8 cellular contexts compared by ENCODE assay signal in the genomic region with DNA sequence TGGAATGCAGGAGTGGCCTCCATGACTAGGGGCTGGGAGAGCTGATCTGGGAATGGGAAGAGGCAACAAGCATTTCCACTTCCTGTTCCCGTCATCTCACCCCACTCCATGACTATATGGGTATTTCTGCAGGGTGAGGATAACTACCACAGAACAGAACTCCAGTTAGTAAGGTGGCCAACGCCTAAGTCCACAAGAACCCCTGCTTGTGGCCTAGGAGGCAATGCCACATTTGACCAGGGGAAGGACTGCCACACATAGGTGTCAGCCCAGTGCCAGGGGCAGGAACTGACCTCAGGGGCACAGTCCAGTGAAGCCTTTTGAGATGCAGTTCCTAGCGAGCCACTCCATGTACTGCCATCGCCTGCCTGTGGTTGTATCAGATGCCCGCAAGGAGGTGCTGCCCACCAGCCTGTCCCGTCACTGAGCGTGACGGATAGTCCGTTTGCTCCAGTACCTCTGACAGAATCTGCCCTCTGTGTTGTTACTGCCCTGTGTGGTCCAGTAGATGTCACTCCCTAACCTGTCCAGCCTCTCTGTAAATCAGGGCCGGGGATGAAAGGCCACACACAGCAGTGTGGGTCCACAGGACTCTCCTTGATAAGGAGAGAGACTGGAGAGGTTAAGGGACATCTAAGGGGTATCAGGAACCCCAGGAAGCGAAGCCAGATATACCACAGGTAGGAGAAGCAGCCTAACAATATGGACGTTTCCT. TPM values are rescaled to one million over a fixed set of nuclear protein-coding genes. Genes with fewer than 3 reads are reported as not detected.
DNase-seq lines count a peak whose midpoint lies in the region; ATAC-seq and TF ChIP-seq lines count a peak whose summit lies in the region.

No MANE protein-coding gene starts in this region.

- intact Hi-C loops in heart right ventricle (cut with DNase I), result loop anchor here in 7 of 10 donors (2.0 to 10.0 kb wide), 9 partner anchors 49 to 262 kb away; a partner anchor contains a TSS

- H2AFZ ChIP-seq in OCI-LY3 (ENCODE audit: low read depth, low read length), result peak overlapping the region; percentile 94

- peak overlapping the region; percentile 69 for H3K4me3 ChIP-seq in OCI-LY3 (ENCODE audit: low read length)
- no peak overlapping the region for H3K4me3 ChIP-seq in heart right ventricle

- H3K4me2 ChIP-seq in OCI-LY3 (ENCODE audit: low read length), result peak overlapping the region; percentile 86

- peaks cover 27% of the 10 kb centered on the region for H3K4me1 ChIP-seq in OCI-LY3 (ENCODE audit: low read length)
- peaks cover 2 to 24% (median 13%) of the 10 kb centered on the region in 9 donors for H3K4me1 ChIP-seq in heart right ventricle

- H3K27me3 ChIP-seq in OCI-LY3 (ENCODE audit: low read depth, low read length), result peaks cover 13% of the 10 kb centered on the region
- H3K27me3 ChIP-seq in heart right ventricle, result no peaks in the 10 kb centered on the region

- peak; percentile 66 for DNase-seq in COLO668 (lab: John Stamatoyannopoulos, UW; ENCODE audit: unreplicated experiment)
- peak; percentile 35 for DNase-seq in activated naive CD4-positive, alpha-beta T cell treated with anti-CD3 and anti-CD28 coated beads, Interleukin-2, amount 50 U/mL, for 16 hours
- peak; percentile 38 to 50 for DNase-seq in heart right ventricle
- DNase-seq in retina, result peak; percentile 74
- DNase-seq in NCI-H1436 (lab: John Stamatoyannopoulos, UW), result no peak

- WGBS in heart right ventricle, 2 donors, result 31 to 32% methylated on average over 12 of the region's 12 CpGs

- peak; percentile 52 for ATAC-seq in HG02678 (IDR thresholded peaks at IDR 0.05; ENCODE audit: unreplicated experiment)
- ATAC-seq in heart right ventricle, result peak in 7 of 8 donors; percentile 30 to 78 (median 61)
- no peak for ATAC-seq in HG03095 (IDR thresholded peaks at IDR 0.05; ENCODE audit: unreplicated experiment)

- TF ChIP-seq CTCF in OCI-LY3 (IDR thresholded peaks at IDR 0.05; ENCODE audit: low read depth, low read length) (peak; percentile 87), heart right ventricle (IDR thresholded peaks at IDR 0.05) (peak; percentile 18 to 71 (median 56))

- H3K9ac ChIP-seq in OCI-LY3 (ENCODE audit: low read length), result peak overlapping the region; percentile 34

- H4K20me1 ChIP-seq in OCI-LY3 (ENCODE audit: insufficient read depth, low read length), result no peaks in the 10 kb centered on the region

- H3K9me3 ChIP-seq in OCI-LY3 (ENCODE audit: insufficient read depth, low read length), result no peaks in the 10 kb centered on the region
- no peaks in the 10 kb centered on the region for H3K9me3 ChIP-seq in heart right ventricle

- no peaks in the 10 kb centered on the region for H3K36me3 ChIP-seq in OCI-LY3 (replicated peaks; ENCODE audit: low read depth, low read length)
- H3K36me3 ChIP-seq in heart right ventricle, result no peaks in the 10 kb centered on the region

- H3K79me2 ChIP-seq in OCI-LY3 (ENCODE audit: low read length), result peaks cover 14% of the 10 kb centered on the region

- H3K27ac ChIP-seq in OCI-LY3 (ENCODE audit: low read length) (no peak overlapping the region), heart right ventricle (no peak overlapping the region)

RNA-seq across cellular contexts. Expression of a gene that starts 3.5 kb away (rescaled TPM):
- 10 to 100 TPM; 13.5 to 21.9 (median 18.6) TPM for total RNA-seq in heart right ventricle
- 1 to 10 TPM; 5.5 to 8.0 TPM for polyA plus RNA-seq in heart right ventricle

RNA-seq across cellular contexts. Expression of a gene that starts 12.2 kb away (rescaled TPM):
- total RNA-seq in heart right ventricle, result not detected
- under 1 TPM in 1 of 2 donors, not detected in 1; 0.43 TPM for polyA plus RNA-seq in heart right ventricle

RNA-seq across cellular contexts. Expression of a gene that starts 34.8 kb away (rescaled TPM):
- total RNA-seq in heart right ventricle, result 10 to 100 TPM in 7 of 10 donors, 1 to 10 TPM in 3; 4.4 to 20.1 (median 11.8) TPM
- 10 to 100 TPM; 13.1 to 18.7 TPM for polyA plus RNA-seq in heart right ventricle

RNA-seq across cellular contexts. Expression of a gene that starts 43.3 kb away (rescaled TPM):
- total RNA-seq in heart right ventricle, result 10 to 100 TPM; 36.4 to 56.6 (median 45.9) TPM
- polyA plus RNA-seq in heart right ventricle, result 10 to 100 TPM; 30.4 to 57.0 TPM

RNA-seq across cellular contexts. Expression of a gene that starts 43.6 kb away (rescaled TPM):
- 10 to 100 TPM in 3 of 10 donors, 1 to 10 TPM in 7; 4.1 to 20.5 (median 4.6) TPM for total RNA-seq in heart right ventricle
- polyA plus RNA-seq in heart right ventricle, result 1 to 10 TPM in 1 of 2 donors, under 1 TPM in 1; 0.84 to 7.8 TPM
